ENCODE assay signal across 16 cellular contexts in genomic region chr17:28899212-28899815, GRCh38. TPM values are rescaled to one million over a fixed set of nuclear protein-coding genes. Genes with fewer than 3 reads are reported as not detected.
DNase-seq lines count a peak whose midpoint lies in the region; ATAC-seq and TF ChIP-seq lines count a peak whose summit lies in the region.
"Had no signal": no experiment of that assay in that cellular context is flagged by ENCODE, and none has a peak within 500 bp of the region (broad histone marks: within the 10 kb centered on the region; RNA-seq: fewer than 3 reads in every experiment).

No MANE protein-coding gene starts in this region.

- peaks cover 54% of the 10 kb centered on the region for H3K4me1 Mint-ChIP-seq in activated CD8-positive, alpha-beta T cell treated with anti-CD3 and anti-CD28 coated beads, Interleukin-2, amount 10 ng/mL, durations not matched to agents 7 days and 5 days (ENCODE audit: low read depth)
- peaks cover 47% of the 10 kb centered on the region for H3K4me1 Mint-ChIP-seq in activated CD8-positive, alpha-beta T cell treated with anti-CD3 and anti-CD28 coated beads for 36 hours (ENCODE audit: low read depth)
- H3K4me1 Mint-ChIP-seq in CD8-positive, alpha-beta T cell (ENCODE audit: low read depth) = peaks cover 54% of the 10 kb centered on the region
- H3K4me1 Mint-ChIP-seq in activated T-helper 2 cell treated with anti-CD3 and anti-CD28 coated beads, Interferon-gamma antibody, Interleukin-2, Interleukin-4, amounts not matched to agents 10 μg/mL and 5 μg/mL and 100 μg/mL, durations not matched to agents 14 hours and 24 hours and 36 hours (ENCODE audit: low read depth) = peaks cover 54% of the 10 kb centered on the region
- H3K4me1 Mint-ChIP-seq in nephron progenitor cell = peaks cover 52% of the 10 kb centered on the region

- no peaks in the 10 kb centered on the region for H3K9me3 Mint-ChIP-seq in activated CD8-positive, alpha-beta T cell treated with anti-CD3 and anti-CD28 coated beads, Interleukin-2, amount 10 ng/mL, durations not matched to agents 7 days and 5 days (ENCODE audit: insufficient read depth)
- no peaks in the 10 kb centered on the region for H3K9me3 Mint-ChIP-seq in activated CD8-positive, alpha-beta T cell treated with anti-CD3 and anti-CD28 coated beads for 36 hours
- H3K9me3 Mint-ChIP-seq in CD8-positive, alpha-beta T cell = no peaks in the 10 kb centered on the region
- no peaks in the 10 kb centered on the region for H3K9me3 Mint-ChIP-seq in activated T-helper 2 cell treated with anti-CD3 and anti-CD28 coated beads, Interferon-gamma antibody, Interleukin-2, Interleukin-4, amounts not matched to agents 10 μg/mL and 5 μg/mL and 100 μg/mL, durations not matched to agents 14 hours and 24 hours and 36 hours
- H3K9me3 Mint-ChIP-seq in nephron progenitor cell = peaks cover 3% of the 10 kb centered on the region

- TF ChIP-seq POLR2A in stomach (IDR thresholded peaks at IDR 0.05) = no peak
- TF ChIP-seq POLR2A in right lobe of liver (IDR thresholded peaks at IDR 0.05) = no peak

- peak overlapping the region; percentile 75 for H3K27ac Mint-ChIP-seq in activated CD8-positive, alpha-beta T cell treated with anti-CD3 and anti-CD28 coated beads, Interleukin-2, amount 10 ng/mL, durations not matched to agents 7 days and 5 days
- H3K27ac Mint-ChIP-seq in activated CD8-positive, alpha-beta T cell treated with anti-CD3 and anti-CD28 coated beads for 36 hours = no peak overlapping the region
- H3K27ac Mint-ChIP-seq in CD8-positive, alpha-beta T cell = peak overlapping the region; percentile 83
- H3K27ac Mint-ChIP-seq in activated T-helper 2 cell treated with anti-CD3 and anti-CD28 coated beads, Interferon-gamma antibody, Interleukin-2, Interleukin-4, amounts not matched to agents 10 μg/mL and 5 μg/mL and 100 μg/mL, durations not matched to agents 14 hours and 24 hours and 36 hours = peak overlapping the region; percentile 15
- no peak overlapping the region for H3K27ac Mint-ChIP-seq in nephron progenitor cell

- TF ChIP-seq CTCF in activated CD8-positive, alpha-beta T cell treated with anti-CD3 and anti-CD28 coated beads for 36 hours (IDR thresholded peaks at IDR 0.05) = no peak
- no peak for TF ChIP-seq CTCF in CD8-positive, alpha-beta T cell (IDR thresholded peaks at IDR 0.05)
- TF ChIP-seq CTCF in nephron progenitor cell (IDR thresholded peaks at IDR 0.05) (no peak), stomach (IDR thresholded peaks at IDR 0.05) (no peak), right lobe of liver (IDR thresholded peaks at IDR 0.05) (no peak)

- H3K4me1 ChIP-seq in CD8-positive, alpha-beta T cell (ENCODE audit: insufficient read depth, low read length) = peaks cover 47% of the 10 kb centered on the region
- H3K4me1 ChIP-seq in stomach (peaks cover 27 to 68% (median 53%) of the 10 kb centered on the region in 4 donors), right lobe of liver (peaks cover 0 to 34% (median 8%) of the 10 kb centered on the region in 4 donors)

- no peak for ATAC-seq in activated CD8-positive, alpha-beta T cell treated with anti-CD3 and anti-CD28 coated beads, Interleukin-2, amount 10 ng/mL, durations not matched to agents 7 days and 5 days
- ATAC-seq in activated CD8-positive, alpha-beta T cell treated with anti-CD3 and anti-CD28 coated beads for 36 hours = no peak
- ATAC-seq in CD8-positive, alpha-beta T cell = no peak
- no peak for ATAC-seq in right lobe of liver
- ATAC-seq in GM18502 (IDR thresholded peaks at IDR 0.05; ENCODE audit: poor library complexity, unreplicated experiment) = no peak
- ATAC-seq: HCT116, upper lobe of right lung had no signal

- WGBS in stomach, 5 donors = 93 to 99% (median 96%) methylated on average over 5 of the region's 5 CpGs
- WGBS in right lobe of liver (ENCODE audit: insufficient coverage, low coverage, low lambda C conversion rate, missing lambda C conversion rate) = 92% methylated on average over 5 of the region's 5 CpGs

- intact Hi-C loops in activated CD8-positive, alpha-beta T cell treated with anti-CD3 and anti-CD28 coated beads for 36 hours (cut with micrococcal nuclease) = no loop called here
- intact Hi-C loops in CD8-positive, alpha-beta T cell (cut with DNase I, micrococcal nuclease) = loop anchor here (5.0 kb wide), 2 partner anchors 137 to 237 kb away; partner anchors contain the start of genes SDF2 (in 1 of the 2) and SUPT6H (in 1 of the 2)
- intact Hi-C loops in activated T-helper 2 cell treated with anti-CD3 and anti-CD28 coated beads, Interferon-gamma antibody, Interleukin-2, Interleukin-4, amounts not matched to agents 10 μg/mL and 5 μg/mL and 100 μg/mL, durations not matched to agents 14 hours and 24 hours and 36 hours (cut with micrococcal nuclease) = no loop called here
- intact Hi-C loops in stomach (cut with DNase I; ENCODE audit: low total_unique reads) (no loop called here), right lobe of liver (cut with DNase I) (no loop called here)

- no peaks in the 10 kb centered on the region for H3K9me3 ChIP-seq in CD8-positive, alpha-beta T cell (ENCODE audit: low read length)
- H3K9me3 ChIP-seq in stomach = no peaks in the 10 kb centered on the region
- H3K9me3 ChIP-seq in right lobe of liver = no peaks in the 10 kb centered on the region
- H3K9me3 ChIP-seq: ascending aorta, esophagus muscularis mucosa, upper lobe of right lung had no signal

- no peaks in the 10 kb centered on the region for H3K27me3 ChIP-seq in CD8-positive, alpha-beta T cell (ENCODE audit: insufficient read depth, low read length)
- H3K27me3 ChIP-seq in stomach (no peaks in the 10 kb centered on the region), right lobe of liver (no peaks in the 10 kb centered on the region)
- H3K27me3 ChIP-seq: ascending aorta, upper lobe of right lung had no signal

- no peak for TF ChIP-seq EP300 in stomach (IDR thresholded peaks at IDR 0.05)

- H3K36me3 ChIP-seq in CD8-positive, alpha-beta T cell (ENCODE audit: insufficient read depth, low read length) = no peaks in the 10 kb centered on the region
- H3K36me3 ChIP-seq in stomach (no peaks in the 10 kb centered on the region), right lobe of liver (no peaks in the 10 kb centered on the region)
- H3K36me3 ChIP-seq: ascending aorta, esophagus muscularis mucosa, upper lobe of right lung had no signal

- no peak overlapping the region for H3K4me3 Mint-ChIP-seq in activated CD8-positive, alpha-beta T cell treated with anti-CD3 and anti-CD28 coated beads, Interleukin-2, amount 10 ng/mL, durations not matched to agents 7 days and 5 days
- H3K4me3 Mint-ChIP-seq in activated CD8-positive, alpha-beta T cell treated with anti-CD3 and anti-CD28 coated beads for 36 hours = no peak overlapping the region
- peak overlapping the region; percentile 60 for H3K4me3 Mint-ChIP-seq in CD8-positive, alpha-beta T cell
- H3K4me3 Mint-ChIP-seq in activated T-helper 2 cell treated with anti-CD3 and anti-CD28 coated beads, Interferon-gamma antibody, Interleukin-2, Interleukin-4, amounts not matched to agents 10 μg/mL and 5 μg/mL and 100 μg/mL, durations not matched to agents 14 hours and 24 hours and 36 hours (ENCODE audit: low read depth) = peak overlapping the region; percentile 20
- H3K4me3 Mint-ChIP-seq in nephron progenitor cell = peak overlapping the region; percentile 23

- no peaks in the 10 kb centered on the region for H3K27me3 Mint-ChIP-seq in activated CD8-positive, alpha-beta T cell treated with anti-CD3 and anti-CD28 coated beads, Interleukin-2, amount 10 ng/mL, durations not matched to agents 7 days and 5 days (ENCODE audit: low read depth)
- no peaks in the 10 kb centered on the region for H3K27me3 Mint-ChIP-seq in activated CD8-positive, alpha-beta T cell treated with anti-CD3 and anti-CD28 coated beads for 36 hours
- no peaks in the 10 kb centered on the region for H3K27me3 Mint-ChIP-seq in CD8-positive, alpha-beta T cell (ENCODE audit: low read depth)
- no peaks in the 10 kb centered on the region for H3K27me3 Mint-ChIP-seq in activated T-helper 2 cell treated with anti-CD3 and anti-CD28 coated beads, Interferon-gamma antibody, Interleukin-2, Interleukin-4, amounts not matched to agents 10 μg/mL and 5 μg/mL and 100 μg/mL, durations not matched to agents 14 hours and 24 hours and 36 hours (ENCODE audit: low read depth)
- H3K27me3 Mint-ChIP-seq in nephron progenitor cell (ENCODE audit: low read depth, poor library complexity) = peaks cover 4% of the 10 kb centered on the region

- no peak overlapping the region for H3K4me3 ChIP-seq in CD8-positive, alpha-beta T cell (ENCODE audit: low read depth, low read length)
- no peak overlapping the region for H3K4me3 ChIP-seq in stomach
- no peak overlapping the region for H3K4me3 ChIP-seq in right lobe of liver
- H3K4me3 ChIP-seq: ascending aorta, esophagus muscularis mucosa, upper lobe of right lung had no signal

- POLR2A ChIA-PET in activated CD8-positive, alpha-beta T cell treated with anti-CD3 and anti-CD28 coated beads, Interleukin-2, amount 10 ng/mL, durations not matched to agents 7 days and 5 days (lab: Charles Lee) = interaction anchor here (0.7 to 2.0 kb wide), 5 partner anchors 28 to 180 kb away, joined by 3 to 10 read pairs (median 4); partner anchors contain the start of genes NEK8 and RPL23A
- POLR2A ChIA-PET in activated CD8-positive, alpha-beta T cell treated with anti-CD3 and anti-CD28 coated beads for 36 hours (lab: Charles Lee) = interaction anchor here (1.2 to 1.5 kb wide), 7 partner anchors 23 to 247 kb away, joined by 3 to 7 read pairs (median 4); partner anchors contain the start of gene RPL23A
- POLR2A ChIA-PET in CD8-positive, alpha-beta T cell (lab: Charles Lee) = interaction anchor here (0.8 to 1.4 kb wide), 2 partner anchors 173 to 188 kb away, joined by 3 read pairs; partner anchors contain the start of genes PROCA1 and TLCD1

- no peak for DNase-seq in activated CD8-positive, alpha-beta T cell treated with anti-CD3 and anti-CD28 coated beads, Interleukin-2, amount 10 ng/mL, durations not matched to agents 7 days and 5 days
- DNase-seq in activated CD8-positive, alpha-beta T cell treated with anti-CD3 and anti-CD28 coated beads for 36 hours = no peak
- no peak for DNase-seq in CD8-positive, alpha-beta T cell
- no peak for DNase-seq in activated T-helper 2 cell treated with anti-CD3 and anti-CD28 coated beads, Interferon-gamma antibody, Interleukin-2, Interleukin-4, amounts not matched to agents 10 μg/mL and 5 μg/mL and 100 μg/mL, durations not matched to agents 14 hours and 24 hours and 36 hours (ENCODE audit: low spot score)
- no peak for DNase-seq in nephron progenitor cell
- no peak for DNase-seq in stomach
- DNase-seq in right lobe of liver = no peak
- DNase-seq: ACHN, dermis blood vessel endothelial cell, mesenchymal stem cell, NCI-H1930 had no signal

- H3K27ac ChIP-seq in CD8-positive, alpha-beta T cell (ENCODE audit: low read depth, low read length) = no peak overlapping the region
- peak overlapping the region in 1 of 5 donors; percentile 97 for H3K27ac ChIP-seq in stomach
- no peak overlapping the region for H3K27ac ChIP-seq in right lobe of liver

- peaks cover 45% of the 10 kb centered on the region for H3K36me3 Mint-ChIP-seq in activated CD8-positive, alpha-beta T cell treated with anti-CD3 and anti-CD28 coated beads, Interleukin-2, amount 10 ng/mL, durations not matched to agents 7 days and 5 days (ENCODE audit: low read depth)
- peaks cover 41% of the 10 kb centered on the region for H3K36me3 Mint-ChIP-seq in activated CD8-positive, alpha-beta T cell treated with anti-CD3 and anti-CD28 coated beads for 36 hours (ENCODE audit: low read depth)
- H3K36me3 Mint-ChIP-seq in CD8-positive, alpha-beta T cell = peaks cover 32% of the 10 kb centered on the region
- H3K36me3 Mint-ChIP-seq in activated T-helper 2 cell treated with anti-CD3 and anti-CD28 coated beads, Interferon-gamma antibody, Interleukin-2, Interleukin-4, amounts not matched to agents 10 μg/mL and 5 μg/mL and 100 μg/mL, durations not matched to agents 14 hours and 24 hours and 36 hours (ENCODE audit: low read depth) = peaks cover 48% of the 10 kb centered on the region
- peaks cover 32% of the 10 kb centered on the region for H3K36me3 Mint-ChIP-seq in nephron progenitor cell (ENCODE audit: low read depth)

- CTCF ChIA-PET in activated CD8-positive, alpha-beta T cell treated with anti-CD3 and anti-CD28 coated beads, Interleukin-2, amount 10 ng/mL, durations not matched to agents 7 days and 5 days (lab: Charles Lee) = interaction anchor here (1.1 to 7.9 kb wide), 5 partner anchors 27 to 172 kb away, joined by 4 to 64 read pairs (median 12); partner anchors contain the start of genes PHF12 and TLCD1
- CTCF ChIA-PET in activated CD8-positive, alpha-beta T cell treated with anti-CD3 and anti-CD28 coated beads for 36 hours (lab: Charles Lee) = interaction anchor here (0.9 to 9.3 kb wide), 5 partner anchors 17 to 172 kb away, joined by 3 to 61 read pairs (median 5); partner anchors contain the start of gene TLCD1
- CTCF ChIA-PET in CD8-positive, alpha-beta T cell (lab: Charles Lee) = interaction anchor here (0.6 to 11.1 kb wide), 9 partner anchors 16 to 172 kb away, joined by 3 to 95 read pairs (median 10); partner anchors contain the start of gene TLCD1

RNA-seq across cellular contexts. Expression of gene FLOT2, which starts 1.8 kb away (rescaled TPM):
- 100 to 1,000 TPM; 197 to 198 TPM for total RNA-seq in activated CD8-positive, alpha-beta T cell treated with anti-CD3 and anti-CD28 coated beads, Interleukin-2, amount 10 ng/mL, durations not matched to agents 7 days and 5 days
- total RNA-seq in activated CD8-positive, alpha-beta T cell treated with anti-CD3 and anti-CD28 coated beads for 36 hours = 10 to 100 TPM; 59.7 to 60.1 TPM
- total RNA-seq in CD8-positive, alpha-beta T cell = 10 to 100 TPM; 69.7 to 71.6 TPM
- total RNA-seq in activated T-helper 2 cell treated with anti-CD3 and anti-CD28 coated beads, Interferon-gamma antibody, Interleukin-2, Interleukin-4, amounts not matched to agents 10 μg/mL and 5 μg/mL and 100 μg/mL, durations not matched to agents 14 hours and 24 hours and 36 hours = 136 and 143 TPM in 2 replicates
- total RNA-seq in stomach (10 to 100 TPM; 19.5 to 80.5 (median 42.4) TPM), right lobe of liver (100 to 1,000 TPM in 1 of 6 experiments, 10 to 100 TPM in 5; 64.9 to 131 (median 82.8) TPM)
- polyA plus RNA-seq in stomach = 10 to 100 TPM; 32.1 to 43.2 (median 37.0) TPM

RNA-seq across cellular contexts. Expression of gene DHRS13, which starts 3.6 kb away (rescaled TPM):
- total RNA-seq in activated CD8-positive, alpha-beta T cell treated with anti-CD3 and anti-CD28 coated beads, Interleukin-2, amount 10 ng/mL, durations not matched to agents 7 days and 5 days = 10 to 100 TPM; 29.2 to 29.3 TPM
- 10 to 100 TPM; 37.3 to 38.2 TPM for total RNA-seq in activated CD8-positive, alpha-beta T cell treated with anti-CD3 and anti-CD28 coated beads for 36 hours
- total RNA-seq in CD8-positive, alpha-beta T cell = 10 to 100 TPM; 27.3 to 30.9 TPM
- total RNA-seq in activated T-helper 2 cell treated with anti-CD3 and anti-CD28 coated beads, Interferon-gamma antibody, Interleukin-2, Interleukin-4, amounts not matched to agents 10 μg/mL and 5 μg/mL and 100 μg/mL, durations not matched to agents 14 hours and 24 hours and 36 hours = 30.6 and 32.9 TPM in 2 replicates
- 10 to 100 TPM in 2 of 5 donors, 1 to 10 TPM in 2, not detected in 1; 6.4 to 33.5 (median 9.3) TPM for total RNA-seq in stomach
- 10 to 100 TPM in 1 of 3 donors, 1 to 10 TPM in 2; 4.4 to 13.4 (median 6.0) TPM for polyA plus RNA-seq in stomach
- 10 to 100 TPM in 3 of 6 experiments, 1 to 10 TPM in 3; 3.4 to 27.4 (median 8.8) TPM for total RNA-seq in right lobe of liver

RNA-seq across cellular contexts. Expression of gene ERAL1, which starts 44.5 kb away (rescaled TPM):
- total RNA-seq in activated CD8-positive, alpha-beta T cell treated with anti-CD3 and anti-CD28 coated beads, Interleukin-2, amount 10 ng/mL, durations not matched to agents 7 days and 5 days = 10 to 100 TPM; 46.3 to 50.7 TPM
- total RNA-seq in activated CD8-positive, alpha-beta T cell treated with anti-CD3 and anti-CD28 coated beads for 36 hours = 10 to 100 TPM; 58.2 to 60.0 TPM
- total RNA-seq in CD8-positive, alpha-beta T cell = 10 to 100 TPM; 20.0 to 21.2 TPM
- 54.5 and 60.4 TPM in 2 replicates for total RNA-seq in activated T-helper 2 cell treated with anti-CD3 and anti-CD28 coated beads, Interferon-gamma antibody, Interleukin-2, Interleukin-4, amounts not matched to agents 10 μg/mL and 5 μg/mL and 100 μg/mL, durations not matched to agents 14 hours and 24 hours and 36 hours
- total RNA-seq in stomach (10 to 100 TPM; 23.1 to 97.0 (median 60.0) TPM), right lobe of liver (10 to 100 TPM; 21.6 to 47.1 (median 23.4) TPM)
- 10 to 100 TPM; 36.7 to 50.3 (median 42.6) TPM for polyA plus RNA-seq in stomach

RNA-seq across cellular contexts. Expression of gene PHF12, which starts 52.0 kb away (rescaled TPM):
- 10 to 100 TPM; 66.5 to 67.4 TPM for total RNA-seq in activated CD8-positive, alpha-beta T cell treated with anti-CD3 and anti-CD28 coated beads, Interleukin-2, amount 10 ng/mL, durations not matched to agents 7 days and 5 days
- 10 to 100 TPM; 45.7 to 52.6 TPM for total RNA-seq in activated CD8-positive, alpha-beta T cell treated with anti-CD3 and anti-CD28 coated beads for 36 hours
- total RNA-seq in CD8-positive, alpha-beta T cell = 100 to 1,000 TPM; 294 to 297 TPM
- 59.5 and 62.1 TPM in 2 replicates for total RNA-seq in activated T-helper 2 cell treated with anti-CD3 and anti-CD28 coated beads, Interferon-gamma antibody, Interleukin-2, Interleukin-4, amounts not matched to agents 10 μg/mL and 5 μg/mL and 100 μg/mL, durations not matched to agents 14 hours and 24 hours and 36 hours
- total RNA-seq in stomach (100 to 1,000 TPM in 1 of 5 donors, 10 to 100 TPM in 4; 23.2 to 206 (median 48.5) TPM), right lobe of liver (10 to 100 TPM; 13.0 to 33.1 (median 17.4) TPM)
- polyA plus RNA-seq in stomach = 1 to 10 TPM; 8.3 to 9.8 (median 8.6) TPM

RNA-seq across cellular contexts. Expression of gene FAM222B, which starts 56.7 kb away (rescaled TPM):
- 10 to 100 TPM; 15.4 to 17.1 TPM for total RNA-seq in activated CD8-positive, alpha-beta T cell treated with anti-CD3 and anti-CD28 coated beads, Interleukin-2, amount 10 ng/mL, durations not matched to agents 7 days and 5 days
- total RNA-seq in activated CD8-positive, alpha-beta T cell treated with anti-CD3 and anti-CD28 coated beads for 36 hours = 10 to 100 TPM; 14.7 to 15.2 TPM
- 10 to 100 TPM; 20.2 to 20.6 TPM for total RNA-seq in CD8-positive, alpha-beta T cell
- 19.6 and 23.0 TPM in 2 replicates for total RNA-seq in activated T-helper 2 cell treated with anti-CD3 and anti-CD28 coated beads, Interferon-gamma antibody, Interleukin-2, Interleukin-4, amounts not matched to agents 10 μg/mL and 5 μg/mL and 100 μg/mL, durations not matched to agents 14 hours and 24 hours and 36 hours
- total RNA-seq in stomach = 10 to 100 TPM in 3 of 5 donors, 1 to 10 TPM in 2; 5.5 to 29.6 (median 14.0) TPM
- 1 to 10 TPM; 4.4 to 8.3 (median 6.6) TPM for polyA plus RNA-seq in stomach
- 10 to 100 TPM in 1 of 6 experiments, 1 to 10 TPM in 5; 5.8 to 12.0 (median 8.8) TPM for total RNA-seq in right lobe of liver

Comparison
In these comparisons a context has a peak if more than half of its experiments do, and no peak if none do; other contexts are left out.
1. H3K27ac Mint-ChIP-seq: peak in activated CD8-positive, alpha-beta T cell treated with anti-CD3 and anti-CD28 coated beads, Interleukin-2, amount 10 ng/mL, durations not matched to agents 7 days and 5 days (single experiment), CD8-positive, alpha-beta T cell (single experiment) and activated T-helper 2 cell treated with anti-CD3 and anti-CD28 coated beads, Interferon-gamma antibody, Interleukin-2, Interleukin-4, amounts not matched to agents 10 μg/mL and 5 μg/mL and 100 μg/mL, durations not matched to agents 14 hours and 24 hours and 36 hours (single experiment); none in activated CD8-positive, alpha-beta T cell treated with anti-CD3 and anti-CD28 coated beads for 36 hours (single experiment) and nephron progenitor cell (single experiment).
2. H3K4me3 Mint-ChIP-seq: peak in CD8-positive, alpha-beta T cell (single experiment), activated T-helper 2 cell treated with anti-CD3 and anti-CD28 coated beads, Interferon-gamma antibody, Interleukin-2, Interleukin-4, amounts not matched to agents 10 μg/mL and 5 μg/mL and 100 μg/mL, durations not matched to agents 14 hours and 24 hours and 36 hours (single experiment) and nephron progenitor cell (single experiment); none in activated CD8-positive, alpha-beta T cell treated with anti-CD3 and anti-CD28 coated beads, Interleukin-2, amount 10 ng/mL, durations not matched to agents 7 days and 5 days (single experiment) and activated CD8-positive, alpha-beta T cell treated with anti-CD3 and anti-CD28 coated beads for 36 hours (single experiment).
3. intact Hi-C loops: an anchor here in CD8-positive, alpha-beta T cell (5.0 kb wide); none called in activated CD8-positive, alpha-beta T cell treated with anti-CD3 and anti-CD28 coated beads for 36 hours, activated T-helper 2 cell treated with anti-CD3 and anti-CD28 coated beads, Interferon-gamma antibody, Interleukin-2, Interleukin-4, amounts not matched to agents 10 μg/mL and 5 μg/mL and 100 μg/mL, durations not matched to agents 14 hours and 24 hours and 36 hours, stomach and right lobe of liver.